ENCODE assay signal across 9 cellular contexts in the genomic region with DNA sequence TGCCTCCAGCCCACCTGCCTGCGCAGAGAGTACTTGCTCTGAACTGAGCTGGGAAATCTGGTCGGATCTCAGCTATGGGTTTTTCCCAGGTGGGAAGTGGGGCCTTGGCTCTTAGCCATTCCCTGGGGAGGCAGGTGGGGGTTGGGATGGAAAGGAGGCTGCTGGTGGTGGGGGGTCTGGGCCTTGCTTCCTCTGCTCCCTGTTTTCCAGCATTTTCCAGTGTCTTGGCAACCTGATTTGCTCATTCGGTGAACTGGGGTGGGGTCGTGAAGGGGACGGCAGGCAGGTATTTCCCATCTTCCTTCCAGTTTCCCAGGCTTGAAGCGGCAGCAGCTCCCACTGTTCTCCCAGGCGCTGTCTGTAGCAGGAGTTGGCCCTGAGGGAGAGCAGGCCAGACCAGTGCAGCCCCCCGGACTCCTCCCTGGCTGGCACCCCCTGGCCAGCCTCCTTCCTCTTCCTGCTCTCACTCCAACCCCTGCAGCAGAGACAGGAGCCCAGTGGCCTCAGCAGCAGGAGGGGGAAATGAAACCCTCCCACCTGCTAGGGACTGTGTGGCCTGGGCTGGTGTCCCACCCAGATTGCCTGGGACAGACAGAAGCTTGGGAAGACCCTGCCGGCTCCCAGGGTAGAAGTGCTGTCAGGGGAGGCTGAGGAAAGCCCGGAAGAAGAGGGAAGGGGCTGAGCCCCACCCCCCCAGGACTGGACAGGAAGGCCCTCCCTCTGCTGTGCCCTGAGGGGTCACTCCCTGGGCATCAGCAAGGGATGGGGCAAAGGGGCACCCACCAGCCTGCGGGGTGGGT. TPM values are rescaled to one million over a fixed set of nuclear protein-coding genes. Genes with fewer than 3 reads are reported as not detected.
DNase-seq lines count a peak whose midpoint lies in the region; ATAC-seq, FAIRE-seq and TF ChIP-seq lines count a peak whose summit lies in the region.
"Had no signal": no experiment of that assay in that cellular context is flagged by ENCODE, and none has a peak within 500 bp of the region (broad histone marks: within the 10 kb centered on the region; RNA-seq: fewer than 3 reads in every experiment).

No MANE protein-coding gene starts in this region.

- 32 to 72% methylated on average over 4 to 5 of the region's 11 CpGs for WGBS in esophagus squamous epithelium, 2 donors

- DNase-seq in GM12891 (ENCODE audit: insufficient read length, low spot score) (no peak), esophagus squamous epithelium (lab: John Stamatoyannopoulos, UW) (no peak), D721Med (ENCODE audit: insufficient read length, low spot score) (no peak), HEK293T (ENCODE audit: extremely low spot score) (no peak)

- H3K4me3 ChIP-seq in OCI-LY1 (ENCODE audit: low read depth, low read length, poor library complexity, severe bottlenecking) = peak overlapping the region; percentile 90
- peak overlapping the region in 1 of 4 donors; percentile 91 for H3K4me3 ChIP-seq in esophagus squamous epithelium
- H3K4me3 ChIP-seq in skeletal muscle satellite cell (ENCODE audit: low read length) = no peak overlapping the region

- peaks cover 25% of the 10 kb centered on the region for H3K36me3 ChIP-seq in OCI-LY1 (ENCODE audit: insufficient read depth, low read length)
- peaks cover 0 to 50% (median 19%) of the 10 kb centered on the region in 3 donors for H3K36me3 ChIP-seq in esophagus squamous epithelium
- H3K36me3 ChIP-seq in skeletal muscle satellite cell (ENCODE audit: insufficient read depth, low read length) = peaks cover 42% of the 10 kb centered on the region

- no peak for TF ChIP-seq CTCF in OCI-LY1 (IDR thresholded peaks at IDR 0.05; ENCODE audit: low read length)
- TF ChIP-seq CTCF in esophagus squamous epithelium (IDR thresholded peaks at IDR 0.05) = no peak
- no peak for TF ChIP-seq CTCF in D721Med (IDR thresholded peaks at IDR 0.05; ENCODE audit: insufficient read depth, missing control alignments)

- no peaks in the 10 kb centered on the region for H4K20me1 ChIP-seq in OCI-LY1 (ENCODE audit: insufficient read depth, low read length)

- peaks cover 9% of the 10 kb centered on the region; the same call in 1 of the 2 replicates for H3K79me2 ChIP-seq in OCI-LY1 (ENCODE audit: insufficient read depth, low read length)

- no peaks in the 10 kb centered on the region for H3K9me2 ChIP-seq in OCI-LY1 (ENCODE audit: low read depth, low read length)

- no peak for ATAC-seq in HG02678 (IDR thresholded peaks at IDR 0.05; ENCODE audit: unreplicated experiment)
- no peak for ATAC-seq in GM18861 (IDR thresholded peaks at IDR 0.05; ENCODE audit: unreplicated experiment)
- ATAC-seq: activated CD4-positive, CD25-positive, alpha-beta regulatory T cell treated with anti-CD3 and anti-CD28 coated beads, Interleukin-2, amount 50 U/mL, for 24 hours had no signal

- no peak overlapping the region for H2AFZ ChIP-seq in OCI-LY1 (ENCODE audit: low read length)

- H3K9ac ChIP-seq in OCI-LY1 (ENCODE audit: low read length) (peak overlapping the region; percentile 83), skeletal muscle satellite cell (ENCODE audit: low read depth, low read length) (no peak overlapping the region)

- H3K4me2 ChIP-seq in OCI-LY1 (ENCODE audit: low read length) (peak overlapping the region; percentile 94), skeletal muscle satellite cell (ENCODE audit: low read length) (peak overlapping the region; percentile 34)

- POLR2A ChIA-PET in HEK293T (lab: Yijun Ruan, JAX) = no interaction called here

- H3K27ac ChIP-seq in OCI-LY1 (ENCODE audit: low read depth, low read length, poor library complexity, severe bottlenecking) (peak overlapping the region; percentile 98), esophagus squamous epithelium (peak overlapping the region in 3 of 4 donors; percentile 76 to 100 (median 97))

- no peaks in the 10 kb centered on the region for H3K27me3 ChIP-seq in OCI-LY1 (ENCODE audit: insufficient read depth, low read length)
- no peaks in the 10 kb centered on the region for H3K27me3 ChIP-seq in esophagus squamous epithelium
- H3K27me3 ChIP-seq in skeletal muscle satellite cell (ENCODE audit: control insufficient read depth, insufficient read depth, low read length) = no peaks in the 10 kb centered on the region

- TF ChIP-seq POLR2A in GM12891 (IDR thresholded peaks at IDR 0.05; ENCODE audit: low read depth, low read length) = no peak
- TF ChIP-seq POLR2A in esophagus squamous epithelium (IDR thresholded peaks at IDR 0.05) = no peak

- H3K4me1 ChIP-seq in OCI-LY1 (ENCODE audit: insufficient read depth, low read length, severe bottlenecking) (peaks cover 79% of the 10 kb centered on the region), esophagus squamous epithelium (peaks cover 57 to 93% (median 66%) of the 10 kb centered on the region in 3 donors), skeletal muscle satellite cell (ENCODE audit: control insufficient read depth, insufficient read depth, low read length) (peaks cover 45% of the 10 kb centered on the region)

- peaks cover 9% of the 10 kb centered on the region for H3F3A ChIP-seq in OCI-LY1 (ENCODE audit: insufficient read depth, low read length)

- FAIRE-seq in GM12891 (lab: Jason Lieb, UNC) (peak; percentile 80), D721Med (lab: Jason Lieb, UNC) (no peak)

- H3K9me3 ChIP-seq in OCI-LY1 (ENCODE audit: low read length) (no peaks in the 10 kb centered on the region), esophagus squamous epithelium (no peaks in the 10 kb centered on the region), skeletal muscle satellite cell (replicated peaks; ENCODE audit: low read length) (no peaks in the 10 kb centered on the region)

- intact Hi-C loops in esophagus squamous epithelium (cut with DNase I) = no loop called here

- CTCF ChIA-PET in HEK293T (lab: Yijun Ruan, JAX) = interaction anchor here (1.1 kb wide), 1 partner anchor 28 kb away, joined by 4 read pairs; no protein-coding TSS in a partner anchor

TF ChIP-seq in GM12891, 5 proteins besides CTCF, POLR2A, EP300 and RAD21:
- TF ChIP-seq TAF1 (IDR thresholded peaks at IDR 0.05; ENCODE audit: low read depth, low read length) = no peak
- peak; percentile 91 for TF ChIP-seq SPI1 (IDR thresholded peaks at IDR 0.05; ENCODE audit: low read depth, low read length)
- TF ChIP-seq PAX5 (IDR thresholded peaks at IDR 0.05; ENCODE audit: insufficient read depth, low read length, severe bottlenecking) = no peak

TF ChIP-seq in HEK293T, 16 proteins besides CTCF, POLR2A, EP300 and RAD21:
- TF ChIP-seq L3MBTL2 (conservative IDR thresholded peaks at IDR 0.05) (no peak), HDGF (IDR thresholded peaks at IDR 0.05; ENCODE audit: borderline replicate concordance) (no peak), ZNF384 (IDR thresholded peaks at IDR 0.05) (no peak), ELF4 (IDR thresholded peaks at IDR 0.05) (no peak), FOXK2 (IDR thresholded peaks at IDR 0.05) (no peak), TARDBP (IDR thresholded peaks at IDR 0.05) (no peak), NFRKB (IDR thresholded peaks at IDR 0.05) (no peak), FOXM1 (IDR thresholded peaks at IDR 0.05; ENCODE audit: borderline replicate concordance) (no peak), CTBP1 (IDR thresholded peaks at IDR 0.05; ENCODE audit: borderline replicate concordance) (no peak), LEF1 (IDR thresholded peaks at IDR 0.05; ENCODE audit: borderline replicate concordance) (no peak), SP1 (IDR thresholded peaks at IDR 0.05) (no peak), SUZ12 (IDR thresholded peaks at IDR 0.05) (no peak), BHLHE40 (IDR thresholded peaks at IDR 0.05; ENCODE audit: borderline replicate concordance) (no peak), PKNOX1 (IDR thresholded peaks at IDR 0.05) (no peak), ARNT (IDR thresholded peaks at IDR 0.05) (no peak), FOXA1 (IDR thresholded peaks at IDR 0.05) (no peak)

RNA-seq across cellular contexts. Expression of gene TRIM8, which starts 6.6 kb away (rescaled TPM):
- polyA plus RNA-seq in GM12891 (2012; ENCODE audit: low read depth, missing spikeins) = 33.9 TPM
- total RNA-seq in esophagus squamous epithelium = 10 to 100 TPM; 27.6 to 75.9 (median 48.8) TPM
- total RNA-seq in skeletal muscle satellite cell (2012; rRNA removed) = 62.9 and 69.2 TPM in 2 replicates
